Comparison of ENCODE assay signal across 1 cellular context in the genomic region with DNA sequence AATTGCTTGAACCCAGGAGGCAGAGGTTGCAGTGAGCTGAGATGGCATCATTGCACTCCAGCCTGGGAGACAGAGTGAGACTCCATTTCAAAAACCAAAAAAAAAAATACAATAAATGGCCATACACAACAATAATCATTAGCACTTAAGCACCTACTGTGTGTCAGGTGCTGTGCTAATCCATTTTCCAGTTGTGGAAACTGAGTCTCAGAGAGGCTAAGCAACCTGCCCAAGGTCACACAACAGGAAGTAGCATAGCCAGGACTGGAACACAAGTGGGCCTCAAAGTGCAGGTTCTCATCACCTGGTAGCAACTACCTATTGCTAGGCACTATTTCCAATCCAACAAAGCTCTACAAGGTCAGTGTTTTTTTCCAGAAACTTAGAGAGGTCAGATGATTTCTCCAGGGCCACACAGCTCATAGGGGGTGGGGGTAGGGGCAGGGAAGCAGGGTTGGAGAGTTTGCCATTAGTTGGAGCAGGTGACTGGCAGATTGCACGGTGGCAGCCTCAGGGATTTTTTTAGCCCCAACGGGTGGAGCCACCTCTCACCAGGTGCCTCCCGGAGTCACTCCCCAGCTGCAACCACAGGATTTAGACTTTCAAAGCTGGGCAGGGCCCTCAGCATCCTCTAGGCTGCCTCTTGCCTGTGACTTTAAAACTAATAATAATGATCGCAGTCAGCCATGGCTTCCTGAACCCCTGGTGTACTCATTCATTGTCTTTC.
TF ChIP-seq lines count a peak whose summit lies in the region.

No MANE protein-coding gene starts in this region.

TF ChIP-seq in H1, 55 proteins besides CTCF, POLR2A, EP300 and RAD21 (continued from another document):
- TF ChIP-seq USF2 (IDR thresholded peaks at IDR 0.05; ENCODE audit: low read length) (no peak), RFX5 (IDR thresholded peaks at IDR 0.05; ENCODE audit: borderline replicate concordance, low read depth, low read length) (no peak), GTF2F1 (IDR thresholded peaks at IDR 0.05; ENCODE audit: borderline replicate concordance, low read depth, low read length) (no peak), KDM5A (IDR thresholded peaks at IDR 0.05; ENCODE audit: low read length) (no peak), NANOG (IDR thresholded peaks at IDR 0.05; ENCODE audit: insufficient read depth, low read depth, low read length, poor library complexity, severe bottlenecking) (no peak), HDAC2 (IDR thresholded peaks at IDR 0.05; ENCODE audit: borderline replicate concordance in 1 of 2, low read depth in 2 of 2, low read length in 2 of 2) (no peak)
